15 cellular contexts compared by ENCODE assay signal in the genomic region with DNA sequence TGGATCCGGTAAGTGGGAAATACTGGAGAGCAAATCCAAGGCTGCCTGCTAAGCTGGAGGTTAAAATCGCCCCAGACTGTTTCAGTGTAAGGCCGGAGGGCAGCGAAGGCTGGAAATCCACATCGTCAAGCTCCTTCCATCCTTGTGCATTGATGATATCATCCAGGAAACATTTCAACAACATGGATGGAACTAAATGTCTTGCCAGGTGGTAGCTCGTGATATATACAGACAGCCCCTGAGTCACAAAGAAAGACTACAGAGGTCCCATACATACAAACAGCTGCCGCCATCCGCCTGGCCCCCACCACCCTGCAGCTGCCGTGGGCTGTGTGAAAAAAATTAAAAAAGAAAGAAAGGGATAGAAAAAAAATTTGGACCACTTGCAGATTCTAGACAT.
A peak's percentile ranks its signal among the peaks of the same experiment; 100 is the strongest.
DNase-seq lines count a peak whose midpoint lies in the region; ATAC-seq and TF ChIP-seq lines count a peak whose summit lies in the region.
"Had no signal": no experiment of that assay in that cellular context is flagged by ENCODE, and none has a peak within 500 bp of the region (broad histone marks: within the 10 kb centered on the region; RNA-seq: fewer than 3 reads in every experiment).

No MANE protein-coding gene starts in this region.

- TF ChIP-seq CTCF in fibroblast of pulmonary artery (IDR thresholded peaks at IDR 0.05; ENCODE audit: low read length, missing control alignments) = no peak

- ATAC-seq in GM18502 (IDR thresholded peaks at IDR 0.05; ENCODE audit: poor library complexity, unreplicated experiment) = no peak
- ATAC-seq: activated naive CD8-positive, alpha-beta T cell treated with anti-CD3 and anti-CD28 coated beads, Interleukin-2, amount 50 U/mL, for 24 hours had no signal

- H3K4me3 ChIP-seq in fibroblast of pulmonary artery (replicated peaks; ENCODE audit: low read depth, low read length) = no peak overlapping the region
- H3K4me3 ChIP-seq: lung, prostate gland had no signal

- DNase-seq in EL = peak; percentile 34
- peak; percentile 88 for DNase-seq in RPMI7951 (ENCODE audit: low read depth)
- peak; percentile 81 for DNase-seq in fibroblast of pulmonary artery (ENCODE audit: low read depth)
- DNase-seq in non-pigmented ciliary epithelial cell (ENCODE audit: low read depth) = peak; percentile 84
- DNase-seq in NCI-H187 treated with DMSO at 0.1 percent for 48 hours (lab: John Stamatoyannopoulos, UW) = no peak
- DNase-seq in OCI-M2 (lab: John Stamatoyannopoulos, UW; ENCODE audit: unreplicated experiment) = no peak
- no peak for DNase-seq in HuH-7.5 (ENCODE audit: low spot score)
- DNase-seq: activated naive CD8-positive, alpha-beta T cell treated with anti-CD3 and anti-CD28 coated beads, Interleukin-2, amount 50 U/mL, for 24 hours; effector CD4-positive, alpha-beta T cell; hippocampal formation; Kasumi-1; NCI-H446 treated with DMSO at 0.1 percent for 48 hours had no signal

Comparison
In these comparisons a context has a peak if more than half of its experiments do, and no peak if none do; other contexts are left out.
1. DNase-seq: peak in EL (single experiment), RPMI7951 (single experiment), fibroblast of pulmonary artery (single experiment) and non-pigmented ciliary epithelial cell (single experiment); none in NCI-H187 treated with DMSO at 0.1 percent for 48 hours (single experiment), OCI-M2 (single experiment) and HuH-7.5 (single experiment).